9 cellular contexts compared by ENCODE assay signal in genomic region chr16:48813485-48813884, GRCh38.
"Had no signal": no experiment of that assay in that cellular context is flagged by ENCODE, and none has a peak within 500 bp of the region (broad histone marks: within the 10 kb centered on the region; RNA-seq: fewer than 3 reads in every experiment).

No MANE protein-coding gene starts in this region.

- H3K9me3 ChIP-seq: HAP-1 had no signal

- H3K4me3 Mint-ChIP-seq: GM23338, H9, HFFc6 had no signal

- H3K27ac ChIP-seq: GM23248 had no signal

- H3K4me1 ChIP-seq: HAP-1 had no signal

- ATAC-seq: GM23338, HCT116 had no signal

- H3K4me3 ChIP-seq: GM23248, GM23338, HAP-1 had no signal

- H3K36me3 ChIP-seq: HAP-1 had no signal

- H3K9ac ChIP-seq: GM23248 had no signal

- H3K9me3 Mint-ChIP-seq: GM23338, H9 had no signal

- H3K27ac Mint-ChIP-seq: GM23338, H9, HFFc6 had no signal

- DNase-seq: GM23248, GOT3, H7, H9, HCEC 1CT, HFFc6 had no signal
